ENCODE assay signal across 19 cellular contexts in genomic region chr12:93946542-93947150, GRCh38.
DNase-seq lines count a peak whose midpoint lies in the region; ATAC-seq and TF ChIP-seq lines count a peak whose summit lies in the region.
"Had no signal": no experiment of that assay in that cellular context is flagged by ENCODE, and none has a peak within 500 bp of the region (broad histone marks: within the 10 kb centered on the region; RNA-seq: fewer than 3 reads in every experiment).

No MANE protein-coding gene starts in this region.

- H3K4me2 ChIP-seq in IMR-90 (ENCODE audit: low read depth, low read length), result no peak overlapping the region

- intact Hi-C loops in A673 (cut with micrococcal nuclease; ENCODE audit: unreplicated experiment) (no loop called here), IMR-90 (cut with micrococcal nuclease) (no loop called here)

- no peak overlapping the region for H2BK120ac ChIP-seq in IMR-90 (ENCODE audit: low read depth, low read length)

- POLR2A ChIA-PET in A673 (lab: Charles Lee; ENCODE audit: low non-redundant PET), result no interaction called here
- POLR2A ChIA-PET in IMR-90 (lab: Charles Lee; ENCODE audit: unreplicated experiment), result no interaction called here

- no peak overlapping the region for H2BK5ac ChIP-seq in IMR-90 (ENCODE audit: low read depth, low read length, poor library complexity, severe bottlenecking)

- H3K56ac ChIP-seq in IMR-90 (ENCODE audit: extremely low read depth, insufficient read depth, low read length), result no peak overlapping the region

- TF ChIP-seq RAD21 in IMR-90 (IDR thresholded peaks at IDR 0.05; ENCODE audit: low read length), result no peak

- H4K20me1 ChIP-seq in IMR-90 (ENCODE audit: insufficient read depth, low read length), result no peaks in the 10 kb centered on the region

- H3K9me1 ChIP-seq in IMR-90 (ENCODE audit: insufficient read depth, low read length), result 0 out of 2 replicates have a peak, but pooled peaks cover 6% of the 10 kb centered on the region

- H2AFZ ChIP-seq in IMR-90 (replicated peaks; ENCODE audit: low read length, poor library complexity), result no peak overlapping the region

- 0 out of 2 replicates have a peak overlapping the region, but pooled peaks have one; percentile 0 for H3K14ac ChIP-seq in IMR-90 (replicated peaks; ENCODE audit: low read depth, low read length)

- no peaks in the 10 kb centered on the region for H3K27me3 ChIP-seq in A673 (replicated peaks; ENCODE audit: insufficient read depth, low read depth, low read length, poor library complexity)
- no peaks in the 10 kb centered on the region for H3K27me3 ChIP-seq in IMR-90 (ENCODE audit: control insufficient read depth, insufficient read depth, low read length)
- H3K27me3 ChIP-seq: cardiac muscle cell had no signal

- H2BK15ac ChIP-seq in IMR-90 (ENCODE audit: low read depth, low read length), result no peak overlapping the region

- H3K27ac ChIP-seq in A673 (ENCODE audit: low read depth, low read length, poor library complexity, severe bottlenecking) (no peak overlapping the region), IMR-90 (ENCODE audit: insufficient read depth, low read length) (no peak overlapping the region)
- H3K27ac ChIP-seq: cardiac muscle cell, left ventricle myocardium inferior had no signal

- dilution Hi-C loops in IMR-90 (cut with HindIII; ENCODE audit: low sequenced_read_pairs, unreplicated experiment), result no loop called here

- no peak overlapping the region for H2BK20ac ChIP-seq in IMR-90 (ENCODE audit: low read depth, low read length)

- no CpG with 5 or more reads among the region's 2 CpGs for WGBS in IMR-90 (ENCODE audit: extremely low coverage in 2 of 2, insufficient read length in 1 of 2), 2 experiments

- H3K4ac ChIP-seq in IMR-90 (ENCODE audit: low read depth, low read length), result no peak overlapping the region; the same call in 1 of the 2 replicates

- no peak for ATAC-seq in IMR-90 (ENCODE audit: low read depth)
- no peak for ATAC-seq in GM18498 (IDR thresholded peaks at IDR 0.05; ENCODE audit: unreplicated experiment)
- ATAC-seq: right cardiac atrium had no signal

- CTCF ChIA-PET in A673 (lab: Charles Lee), result no interaction called here
- CTCF ChIA-PET in IMR-90 (lab: Yijun Ruan, JAX), result interaction anchor here (0.5 to 1.5 kb wide), 2 partner anchors 41 to 67 kb away, joined by 3 read pairs; no protein-coding TSS in a partner anchor

- H4K91ac ChIP-seq in IMR-90 (ENCODE audit: insufficient read depth, low read depth, low read length), result no peak overlapping the region

- H3K79me1 ChIP-seq in IMR-90 (ENCODE audit: low read depth in 1 of 2, low read length in 2 of 2), result no peaks in the 10 kb centered on the region

- H3K4me3 ChIP-seq in A673 (ENCODE audit: low read depth, low read length, poor library complexity, severe bottlenecking), result no peak overlapping the region
- H3K4me3 ChIP-seq in IMR-90 (ENCODE audit: insufficient read depth, low read depth, low read length), result no peak overlapping the region
- H3K4me3 ChIP-seq: cardiac muscle cell, left ventricle myocardium inferior had no signal

- H2AK5ac ChIP-seq in IMR-90 (ENCODE audit: low read depth, low read length), result no peak overlapping the region

- BruUV-seq in A673 (replicated peaks; lab: Mats Ljungman, UMichigan), result no TSS peak
- no TSS peak for BruUV-seq in IMR-90 (replicated peaks; lab: Mats Ljungman, UMichigan)

- no peak overlapping the region; the same call in 1 of the 2 replicates for H4K5ac ChIP-seq in IMR-90 (ENCODE audit: low read depth, low read length)

- no peak overlapping the region for H2AK9ac ChIP-seq in IMR-90 (replicated peaks; ENCODE audit: low read depth, low read length, poor library complexity)

- no peak for TF ChIP-seq POLR2A in IMR-90 (IDR thresholded peaks at IDR 0.05; ENCODE audit: low read depth, low read length)

- TF ChIP-seq CTCF in A673 (conservative IDR thresholded peaks at IDR 0.05; ENCODE audit: low read depth, low read length) (no peak), IMR-90 (conservative IDR thresholded peaks at IDR 0.05; ENCODE audit: low read depth, low read length) (no peak)

- H3K23ac ChIP-seq in IMR-90 (ENCODE audit: low read depth, low read length), result no peak overlapping the region

- H3K4me1 ChIP-seq in A673 (ENCODE audit: insufficient read depth, low read length, poor library complexity, severe bottlenecking) (no peaks in the 10 kb centered on the region), IMR-90 (ENCODE audit: control insufficient read depth, insufficient read depth, low read length) (peaks cover 7% of the 10 kb centered on the region)
- H3K4me1 ChIP-seq: left ventricle myocardium inferior had no signal

- DNase-seq in A673 (ENCODE audit: low spot score) (peak; percentile 23), IMR-90 (peak; percentile 56), astrocyte of the hippocampus (ENCODE audit: low read depth, low spot score) (peak; percentile 29), fibroblast of the conjunctiva (ENCODE audit: low read depth) (peak; percentile 8), COR-L47 (lab: John Stamatoyannopoulos, UW) (no peak), iPS-NIHi7 (ENCODE audit: extremely low spot score) (no peak)
- no peak for DNase-seq in central memory CD4-positive, alpha-beta T cell
- DNase-seq: ACHN; activated CD4-positive, alpha-beta T cell treated with anti-CD3 and anti-CD28 coated beads, Interleukin-2, amount 50 U/mL, for 4 hours; activated T-cell treated with anti-CD3 and anti-CD28 coated beads, Interleukin-2, amount 50 U/mL, for 1 hour; CD4-positive, alpha-beta memory T cell; foreskin melanocyte; left ventricle myocardium inferior; NCI-H1930; nucleus accumbens; right cardiac atrium; stimulated activated CD4-positive, alpha-beta T cell treated with anti-CD3 and anti-CD28 coated beads, Interleukin-2, amount 100 ng/mL, for 24 hours had no signal

- H3K9me3 ChIP-seq in A673 (ENCODE audit: low read depth, low read length, poor library complexity, severe bottlenecking) (no peaks in the 10 kb centered on the region), IMR-90 (ENCODE audit: control insufficient read depth, insufficient read depth, low read length) (no peaks in the 10 kb centered on the region; the same call in 1 of the 2 replicates)

- H3K36me3 ChIP-seq in A673 (ENCODE audit: insufficient read depth, low read length, poor library complexity, severe bottlenecking) (no peaks in the 10 kb centered on the region), IMR-90 (ENCODE audit: control insufficient read depth, insufficient read depth, low read length) (no peaks in the 10 kb centered on the region)
- H3K36me3 ChIP-seq: cardiac muscle cell, left ventricle myocardium inferior had no signal

- no peak overlapping the region for H3K9ac ChIP-seq in IMR-90 (ENCODE audit: low read depth, low read length)

- H3K18ac ChIP-seq in IMR-90 (ENCODE audit: low read depth, low read length), result no peak overlapping the region

- in situ Hi-C loops in IMR-90 (cut with MboI; ENCODE audit: low sequenced_read_pairs), result no loop called here

- H4K8ac ChIP-seq in IMR-90 (ENCODE audit: low read depth in 2 of 2, low read length in 2 of 2), result no peak overlapping the region

TF ChIP-seq in IMR-90, 13 proteins besides CTCF, POLR2A, EP300 and RAD21:
- TF ChIP-seq MXI1 (IDR thresholded peaks at IDR 0.05; ENCODE audit: borderline replicate concordance, low read depth, low read length) (no peak), CHD1 (IDR thresholded peaks at IDR 0.05; ENCODE audit: low read depth, low read length) (no peak), NFE2L2 (IDR thresholded peaks at IDR 0.05; ENCODE audit: low read depth, low read length) (no peak)
- TF ChIP-seq, protein P1, sequence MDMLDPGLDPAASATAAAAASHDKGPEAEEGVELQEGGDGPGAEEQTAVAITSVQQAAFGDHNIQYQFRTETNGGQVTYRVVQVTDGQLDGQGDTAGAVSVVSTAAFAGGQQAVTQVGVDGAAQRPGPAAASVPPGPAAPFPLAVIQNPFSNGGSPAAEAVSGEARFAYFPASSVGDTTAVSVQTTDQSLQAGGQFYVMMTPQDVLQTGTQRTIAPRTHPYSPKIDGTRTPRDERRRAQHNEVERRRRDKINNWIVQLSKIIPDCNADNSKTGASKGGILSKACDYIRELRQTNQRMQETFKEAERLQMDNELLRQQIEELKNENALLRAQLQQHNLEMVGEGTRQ (IDR thresholded peaks at IDR 0.05; ENCODE audit: low read depth, low read length), result no peak

Comparison
In these comparisons a context has a peak if more than half of its experiments do, and no peak if none do; other contexts are left out.
1. DNase-seq: peak in A673 (single experiment), IMR-90 (single experiment), astrocyte of the hippocampus (single experiment) and fibroblast of the conjunctiva (single experiment); none in central memory CD4-positive, alpha-beta T cell (single experiment), COR-L47 (single experiment) and iPS-NIHi7 (single experiment).